In genomic region chr20:9578584-9578983, GRCh38 we compare ENCODE assay signal across 2 cellular contexts.
TF ChIP-seq lines count a peak whose summit lies in the region.

No MANE protein-coding gene starts in this region.

TF ChIP-seq in HepG2, 621 proteins besides CTCF, POLR2A, EP300 and RAD21:
- TF ChIP-seq HNRNPK (IDR thresholded peaks at IDR 0.05; ENCODE audit: low read depth, low read length, poor library complexity, severe bottlenecking), result no peak
- no peak for TF ChIP-seq UBTF (CRISPR knock-in tag; IDR thresholded peaks at IDR 0.05)
- TF ChIP-seq AKAP8 (CRISPR knock-in tag; IDR thresholded peaks at IDR 0.05), result no peak
- no peak for TF ChIP-seq BCL3 (CRISPR knock-in tag; IDR thresholded peaks at IDR 0.05)
- no peak for TF ChIP-seq MEIS1 (CRISPR knock-in tag; IDR thresholded peaks at IDR 0.05; ENCODE audit: borderline replicate concordance)
- no peak for TF ChIP-seq CHCHD3 (CRISPR knock-in tag; IDR thresholded peaks at IDR 0.05)

TF ChIP-seq in H1, 55 proteins besides CTCF, POLR2A, EP300 and RAD21:
- TF ChIP-seq SRF (IDR thresholded peaks at IDR 0.05; ENCODE audit: low read depth, low read length), result no peak
- TF ChIP-seq GTF2F1 (IDR thresholded peaks at IDR 0.05; ENCODE audit: borderline replicate concordance, low read depth, low read length), result no peak
- TF ChIP-seq CREB1 (IDR thresholded peaks at IDR 0.05), result no peak
- no peak for TF ChIP-seq SUZ12 (IDR thresholded peaks at IDR 0.05; ENCODE audit: low read length)
- no peak for TF ChIP-seq RXRA (IDR thresholded peaks at IDR 0.05; ENCODE audit: insufficient read depth, low read depth, low read length)
- no peak for TF ChIP-seq NRF1 (IDR thresholded peaks at IDR 0.05; ENCODE audit: low read depth, low read length)
- TF ChIP-seq EGR1 (IDR thresholded peaks at IDR 0.05; ENCODE audit: borderline replicate concordance, low read depth, low read length), result no peak
- TF ChIP-seq POU5F1 (IDR thresholded peaks at IDR 0.05; ENCODE audit: low read depth, low read length), result no peak
- TF ChIP-seq RNF2 (IDR thresholded peaks at IDR 0.05; ENCODE audit: borderline replicate concordance, low read depth, low read length, missing control alignments, poor library complexity, severe bottlenecking), result no peak
- no peak for TF ChIP-seq CHD2 (IDR thresholded peaks at IDR 0.05; ENCODE audit: low read length)
- no peak for TF ChIP-seq POLR2AphosphoS5 (IDR thresholded peaks at IDR 0.05; ENCODE audit: low read depth, low read length)
- TF ChIP-seq KDM4A (IDR thresholded peaks at IDR 0.05; ENCODE audit: low read depth, low read length, severe bottlenecking), result no peak
- TF ChIP-seq JUND (IDR thresholded peaks at IDR 0.05; ENCODE audit: low read length), result no peak
- TF ChIP-seq TBP (IDR thresholded peaks at IDR 0.05; ENCODE audit: low read depth, low read length), result no peak
- TF ChIP-seq ATF2 (IDR thresholded peaks at IDR 0.05; ENCODE audit: low read length), result no peak
- TF ChIP-seq SIX5 (IDR thresholded peaks at IDR 0.05; ENCODE audit: low read depth, low read length), result no peak
- no peak for TF ChIP-seq SIRT6 (IDR thresholded peaks at IDR 0.05; ENCODE audit: low read length)
- no peak for TF ChIP-seq ATF3 (IDR thresholded peaks at IDR 0.05; ENCODE audit: insufficient read depth, low read depth, low read length)
